In genomic region chr3:159881828-159882309, GRCh38 we compare ENCODE assay signal across 12 cellular contexts. TPM values are rescaled to one million over a fixed set of nuclear protein-coding genes. Genes with fewer than 3 reads are reported as not detected.
DNase-seq lines count a peak whose midpoint lies in the region; ATAC-seq, FAIRE-seq and TF ChIP-seq lines count a peak whose summit lies in the region.
"Had no signal": no experiment of that assay in that cellular context is flagged by ENCODE, and none has a peak within 500 bp of the region (broad histone marks: within the 10 kb centered on the region; RNA-seq: fewer than 3 reads in every experiment).

No MANE protein-coding gene starts in this region.

- H3K9me3 ChIP-seq in keratinocyte (ENCODE audit: control insufficient read depth, low read depth, low read length) = no peaks in the 10 kb centered on the region
- no peaks in the 10 kb centered on the region for H3K9me3 ChIP-seq in effector memory CD4-positive, alpha-beta T cell (ENCODE audit: control insufficient read depth, low read length)

- H3K9me1 ChIP-seq in keratinocyte (ENCODE audit: control insufficient read depth, extremely low read depth, insufficient read depth, low read length) = no peaks in the 10 kb centered on the region

- dilution Hi-C loops in keratinocyte (cut with MboI; ENCODE audit: extremely low pct_ligation_motif_present, low sequenced_read_pairs) = no loop called here

- H3K4me1 ChIP-seq in keratinocyte (ENCODE audit: control insufficient read depth, extremely low read depth, insufficient read depth, low read length) = peaks cover 37% of the 10 kb centered on the region
- no peaks in the 10 kb centered on the region for H3K4me1 ChIP-seq in effector memory CD4-positive, alpha-beta T cell (ENCODE audit: control insufficient read depth, insufficient read depth, low read length, poor library complexity, severe bottlenecking)

- DNase-seq in NCI-H1105 treated with DMSO at 0.1 percent for 48 hours (lab: John Stamatoyannopoulos, UW) (peak; percentile 67), keratinocyte (ENCODE audit: low read depth, low spot score) (peak; percentile 86), substantia nigra (lab: John Stamatoyannopoulos, UW) (peak in 13 of 49 donors; percentile 24 to 57 (median 41)), DMS153 (lab: John Stamatoyannopoulos, UW) (no peak), left lobe of liver (ENCODE audit: low spot score) (no peak)
- DNase-seq in effector memory CD4-positive, alpha-beta T cell = no peak
- DNase-seq: activated CD4-positive, alpha-beta memory T cell treated with anti-CD3 and anti-CD28 coated beads, Interleukin-2, amount 10 ng/mL, durations not matched to agents 7 days and 5 days; DND-41 had no signal

- peaks cover 21% of the 10 kb centered on the region for H3K79me2 ChIP-seq in keratinocyte (ENCODE audit: control insufficient read depth, insufficient read depth, low read length)

- H3K4me3 Mint-ChIP-seq in brain = peak overlapping the region in 4 of 5 experiments; percentile 4 to 79 (median 10)
- H3K4me3 Mint-ChIP-seq: activated CD4-positive, alpha-beta memory T cell treated with anti-CD3 and anti-CD28 coated beads, Interleukin-2, amount 10 ng/mL, durations not matched to agents 7 days and 5 days; stimulated activated memory B cell treated with anti-CD40 and anti-IgM and Interleukin-4, amounts not matched to agents 10 μg/mL and 1 μg/mL and 100 μg/mL, for 72 hours had no signal

- peak overlapping the region; percentile 77 for H3K4me2 ChIP-seq in keratinocyte (ENCODE audit: control insufficient read depth, extremely low read depth, insufficient read depth, low read depth, low read length)

- no peak for TF ChIP-seq CTCF in brain (conservative IDR thresholded peaks at IDR 0.05)
- no peak for TF ChIP-seq CTCF in keratinocyte (optimal IDR thresholded peaks at IDR 0.05 in 1 of 3, IDR thresholded peaks at IDR 0.05 in 1 of 3, conservative IDR thresholded peaks at IDR 0.05 in 1 of 3; ENCODE audit: extremely low read depth in 1 of 3, insufficient read depth in 2 of 3, low read length in 3 of 3)

- H3K4me1 Mint-ChIP-seq in brain = peaks cover 68% of the 10 kb centered on the region
- H3K4me1 Mint-ChIP-seq: activated CD4-positive, alpha-beta memory T cell treated with anti-CD3 and anti-CD28 coated beads, Interleukin-2, amount 10 ng/mL, durations not matched to agents 7 days and 5 days; stimulated activated memory B cell treated with anti-CD40 and anti-IgM and Interleukin-4, amounts not matched to agents 10 μg/mL and 1 μg/mL and 100 μg/mL, for 72 hours had no signal

- peak overlapping the region in 2 of 3 experiments; percentile 41 to 50 for H3K4me3 ChIP-seq in keratinocyte (ENCODE audit: control insufficient read depth in 2 of 3, extremely low read depth in 1 of 3, insufficient read depth in 2 of 3, low read depth in 1 of 3, low read length in 3 of 3)
- no peak overlapping the region for H3K4me3 ChIP-seq in effector memory CD4-positive, alpha-beta T cell (ENCODE audit: insufficient read depth, low read depth, low read length, poor library complexity, severe bottlenecking)

- peak; percentile 86 for FAIRE-seq in keratinocyte (lab: Jason Lieb, UNC)

- peak overlapping the region; percentile 38 to 96 (median 93) for H3K27ac Mint-ChIP-seq in brain
- H3K27ac Mint-ChIP-seq: activated CD4-positive, alpha-beta memory T cell treated with anti-CD3 and anti-CD28 coated beads, Interleukin-2, amount 10 ng/mL, durations not matched to agents 7 days and 5 days; progenitor cell of endocrine pancreas; stimulated activated memory B cell treated with anti-CD40 and anti-IgM and Interleukin-4, amounts not matched to agents 10 μg/mL and 1 μg/mL and 100 μg/mL, for 72 hours had no signal

- H3K27ac ChIP-seq in keratinocyte (ENCODE audit: control insufficient read depth, insufficient read depth, low read length) = peak overlapping the region; percentile 80
- H3K27ac ChIP-seq in substantia nigra (ENCODE audit: low read depth, low read length, poor library complexity, severe bottlenecking) = peak overlapping the region; percentile 83
- no peak overlapping the region for H3K27ac ChIP-seq in effector memory CD4-positive, alpha-beta T cell (ENCODE audit: insufficient read depth, low read length, poor library complexity, severe bottlenecking)

- ATAC-seq in GM18867 (IDR thresholded peaks at IDR 0.05; ENCODE audit: unreplicated experiment) (no peak), left lobe of liver (no peak)
- ATAC-seq: stimulated activated memory B cell treated with anti-CD40 and anti-IgM and Interleukin-4, amounts not matched to agents 10 μg/mL and 1 μg/mL and 100 μg/mL, for 72 hours had no signal

- H3K27me3 Mint-ChIP-seq in brain = no peaks in the 10 kb centered on the region
- H3K27me3 Mint-ChIP-seq: progenitor cell of endocrine pancreas had no signal

- H3K9me3 Mint-ChIP-seq in brain = no peaks in the 10 kb centered on the region
- H3K9me3 Mint-ChIP-seq: activated CD4-positive, alpha-beta memory T cell treated with anti-CD3 and anti-CD28 coated beads, Interleukin-2, amount 10 ng/mL, durations not matched to agents 7 days and 5 days; stimulated activated memory B cell treated with anti-CD40 and anti-IgM and Interleukin-4, amounts not matched to agents 10 μg/mL and 1 μg/mL and 100 μg/mL, for 72 hours had no signal

- peak overlapping the region; percentile 57 for H3K9ac ChIP-seq in keratinocyte (ENCODE audit: control insufficient read depth, extremely low read depth, insufficient read depth, low read length)

- H2AFZ ChIP-seq in keratinocyte (ENCODE audit: control insufficient read depth, low read length) = peak overlapping the region; percentile 24

- no peaks in the 10 kb centered on the region for H4K20me1 ChIP-seq in keratinocyte (ENCODE audit: control insufficient read depth, extremely low read depth, insufficient read depth, low read length)

- H3K27me3 ChIP-seq in keratinocyte (ENCODE audit: control insufficient read depth, extremely low read depth, insufficient read depth, low read length) = no peaks in the 10 kb centered on the region
- H3K27me3 ChIP-seq in effector memory CD4-positive, alpha-beta T cell (replicated peaks; ENCODE audit: control insufficient read depth, insufficient read depth, low read length, poor library complexity, severe bottlenecking) = no peaks in the 10 kb centered on the region

- peaks cover 26% of the 10 kb centered on the region for H3K36me3 Mint-ChIP-seq in brain
- H3K36me3 Mint-ChIP-seq: stimulated activated memory B cell treated with anti-CD40 and anti-IgM and Interleukin-4, amounts not matched to agents 10 μg/mL and 1 μg/mL and 100 μg/mL, for 72 hours had no signal

- peaks cover 0 to 1% of the 10 kb centered on the region in 2 experiments for H3K36me3 ChIP-seq in keratinocyte (ENCODE audit: control insufficient read depth in 2 of 2, extremely low read depth in 1 of 2, insufficient read depth in 2 of 2, low read length in 2 of 2)
- H3K36me3 ChIP-seq in effector memory CD4-positive, alpha-beta T cell (ENCODE audit: control insufficient read depth, insufficient read depth, low read length) = no peaks in the 10 kb centered on the region

RNA-seq across cellular contexts. Expression of gene SCHIP1, which starts 42.2 kb away (rescaled TPM):
- polyA plus RNA-seq in brain (ENCODE audit: insufficient read depth, low read depth, low replicate concordance) (51.7 TPM), keratinocyte (0.80 to 3.1 TPM (median 1.5 TPM) in 3 replicates)
- polyA plus RNA-seq in keratinocyte (2011; ENCODE audit: low read depth) = 3.5 TPM
- polyA plus RNA-seq in keratinocyte (2011; cell fraction: cytosol; rRNA removed) = 0.27 and 0.63 TPM in 2 replicates
- 3.5 and 3.6 TPM in 2 replicates for polyA plus RNA-seq in keratinocyte (2011; cell fraction: nucleus; rRNA removed)
- 0.79 and 1.9 TPM in 2 replicates for polyA plus RNA-seq in keratinocyte (2012; ENCODE audit: low replicate concordance)
- polyA minus RNA-seq in keratinocyte = 5.1 to 7.7 TPM (median 7.5 TPM) in 3 replicates
- polyA minus RNA-seq in keratinocyte (2011; cell fraction: cytosol; rRNA and poly(A)+ RNA removed) = not detected
- 7.0 and 22.3 TPM in 2 replicates for polyA minus RNA-seq in keratinocyte (2011; cell fraction: nucleus; rRNA and poly(A)+ RNA removed)
- total RNA-seq in left lobe of liver = 2.3 TPM

Comparison
In these comparisons a context has a peak if more than half of its experiments do, and no peak if none do; other contexts are left out.
1. DNase-seq: peak in NCI-H1105 treated with DMSO at 0.1 percent for 48 hours (single experiment) and keratinocyte (single experiment); none in effector memory CD4-positive, alpha-beta T cell (0 of 3), DMS153 (single experiment) and left lobe of liver (single experiment).
2. RNA of gene SCHIP1, which starts 42.2 kb away (polyA plus RNA-seq): 51.7 TPM in brain (single experiment); 0.27 to 3.6 TPM in keratinocyte; every median in the first group is over 10 times any median in the second.